8 cellular contexts compared by ENCODE assay signal in the genomic region with DNA sequence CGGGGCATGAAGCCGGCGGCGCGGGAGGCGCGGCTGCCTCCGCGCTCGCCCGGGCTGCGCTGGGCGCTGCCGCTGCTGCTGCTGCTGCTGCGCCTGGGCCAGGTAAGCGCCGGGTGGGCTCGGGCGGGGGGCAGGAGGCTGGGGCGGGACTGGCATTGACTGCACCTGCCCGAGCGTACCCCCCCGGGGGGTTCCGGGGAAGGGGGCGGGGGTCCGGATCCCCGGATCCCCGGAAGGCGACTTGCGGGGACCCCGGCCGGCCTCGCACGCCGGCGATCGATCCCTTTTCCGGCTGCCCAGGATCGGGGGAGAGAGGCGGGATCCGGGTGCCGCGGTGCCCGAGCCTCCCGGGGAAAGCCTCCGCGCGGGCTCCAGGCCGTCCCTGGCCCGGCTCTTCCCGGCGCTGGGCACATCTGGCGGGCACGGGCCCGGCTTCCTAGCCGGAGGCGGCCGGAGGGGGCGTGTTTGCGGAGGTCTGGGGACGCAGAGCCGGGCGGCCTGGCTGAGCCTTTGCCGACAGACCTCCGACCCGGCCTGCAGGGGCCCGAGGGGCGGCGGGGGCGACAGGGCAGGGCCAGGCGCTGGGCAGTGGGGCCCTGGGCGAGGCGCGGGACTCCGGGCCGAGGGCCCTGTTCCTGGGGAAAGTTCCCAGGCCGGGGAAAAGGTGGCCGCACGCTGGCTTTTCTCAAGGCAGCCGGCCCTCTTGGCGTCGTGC. TPM values are rescaled to one million over a fixed set of nuclear protein-coding genes. Genes with fewer than 3 reads are reported as not detected.
DNase-seq lines count a peak whose midpoint lies in the region; ATAC-seq and TF ChIP-seq lines count a peak whose summit lies in the region.

No MANE protein-coding gene starts in this region.

- POLR2A ChIA-PET in BJ (lab: Charles Lee), result no interaction called here

- CTCF ChIA-PET in BJ (lab: Yijun Ruan, JAX), result interaction anchor here (4.6 kb wide), 1 partner anchor 47 kb away, joined by 14 read pairs; no protein-coding TSS in a partner anchor

- peaks cover 19% of the 10 kb centered on the region for H3K4me1 ChIP-seq in suprapubic skin

- no peaks in the 10 kb centered on the region for H3K27me3 ChIP-seq in BJ (ENCODE audit: control insufficient read depth, insufficient read depth, low read length)
- no peaks in the 10 kb centered on the region for H3K27me3 ChIP-seq in suprapubic skin

- H3K27ac ChIP-seq in SK-N-MC (no peak overlapping the region), coronary artery (peak overlapping the region; percentile 61 to 90), suprapubic skin (peak overlapping the region; percentile 71)

- TF ChIP-seq EP300 in suprapubic skin (IDR thresholded peaks at IDR 0.05), result no peak

- H3K36me3 ChIP-seq in BJ (ENCODE audit: control insufficient read depth, insufficient read depth, low read length) (no peaks in the 10 kb centered on the region), SK-N-MC (ENCODE audit: insufficient read depth, low read length) (no peaks in the 10 kb centered on the region), suprapubic skin (no peaks in the 10 kb centered on the region)

- H3K9me3 ChIP-seq in SK-N-MC (ENCODE audit: low read depth, low read length), result no peaks in the 10 kb centered on the region
- no peaks in the 10 kb centered on the region for H3K9me3 ChIP-seq in suprapubic skin

- ATAC-seq in GM18861 (IDR thresholded peaks at IDR 0.05; ENCODE audit: unreplicated experiment) (peak; percentile 39), HG03108 (IDR thresholded peaks at IDR 0.05; ENCODE audit: unreplicated experiment) (peak; percentile 44)

- TF ChIP-seq POLR2A in lower leg skin (IDR thresholded peaks at IDR 0.05) (no peak), suprapubic skin (IDR thresholded peaks at IDR 0.05) (no peak)

- H3K4me3 ChIP-seq in BJ (ENCODE audit: low read depth, low read length) (peak overlapping the region; percentile 81), SK-N-MC (peak overlapping the region; percentile 82), coronary artery (peak overlapping the region; percentile 88), lower leg skin (ENCODE audit: low read depth, poor library complexity, severe bottlenecking) (peak overlapping the region; percentile 38), suprapubic skin (peak overlapping the region; percentile 88)

- DNase-seq in BJ (ENCODE audit: low read depth) (no peak), SK-N-MC (ENCODE audit: low read depth, low spot score) (no peak), coronary artery (ENCODE audit: low spot score) (no peak), lower leg skin (ENCODE audit: low spot score in 2 of 2) (peak in 1 of 2 donors; percentile 89), suprapubic skin (ENCODE audit: low spot score in 2 of 2) (peak in 1 of 2 donors; percentile 68), NOMO-1 treated with DMSO at 0.1 percent for 48 hours (lab: John Stamatoyannopoulos, UW; ENCODE audit: unreplicated experiment) (no peak)

- intact Hi-C loops in lower leg skin (cut with DNase I; ENCODE audit: low total_unique reads), result no loop called here

- peak overlapping the region; percentile 62 for H3K9ac ChIP-seq in SK-N-MC (ENCODE audit: insufficient read length)

- WGBS in lower leg skin, 2 donors, result 0 to 1% methylated on average over 6 to 21 of the region's 82 CpGs
- under 1% methylated on average over 25 of the region's 82 CpGs for WGBS in suprapubic skin

- TF ChIP-seq CTCF in BJ (IDR thresholded peaks at IDR 0.05; ENCODE audit: insufficient read depth, low read depth, low read length), result no peak
- no peak for TF ChIP-seq CTCF in coronary artery (IDR thresholded peaks at IDR 0.05)
- no peak for TF ChIP-seq CTCF in lower leg skin (IDR thresholded peaks at IDR 0.05)
- no peak for TF ChIP-seq CTCF in suprapubic skin (IDR thresholded peaks at IDR 0.05)

RNA-seq across cellular contexts. Expression of a gene that starts 0.7 kb away (rescaled TPM):
- 3.8 and 4.9 TPM in 2 replicates for polyA plus RNA-seq in BJ (2011; rRNA removed)
- 8.3 and 10.4 TPM in 2 replicates for polyA minus RNA-seq in BJ (2011; rRNA and poly(A)+ RNA removed)
- total RNA-seq in lower leg skin (10 to 100 TPM in 2 of 4 donors, 1 to 10 TPM in 2; 4.2 to 26.2 (median 9.2) TPM), suprapubic skin (10 to 100 TPM in 3 of 4 donors, 1 to 10 TPM in 1; 4.0 to 15.5 (median 13.1) TPM)

Comparison
In these comparisons a context has a peak if more than half of its experiments do, and no peak if none do; other contexts are left out.
1. H3K4me3 ChIP-seq: peak in every context shown above with its lines; median percentile 88 in coronary artery; 88 in suprapubic skin; 82 in SK-N-MC; 81 in BJ; 38 in lower leg skin.